In the genomic region with DNA sequence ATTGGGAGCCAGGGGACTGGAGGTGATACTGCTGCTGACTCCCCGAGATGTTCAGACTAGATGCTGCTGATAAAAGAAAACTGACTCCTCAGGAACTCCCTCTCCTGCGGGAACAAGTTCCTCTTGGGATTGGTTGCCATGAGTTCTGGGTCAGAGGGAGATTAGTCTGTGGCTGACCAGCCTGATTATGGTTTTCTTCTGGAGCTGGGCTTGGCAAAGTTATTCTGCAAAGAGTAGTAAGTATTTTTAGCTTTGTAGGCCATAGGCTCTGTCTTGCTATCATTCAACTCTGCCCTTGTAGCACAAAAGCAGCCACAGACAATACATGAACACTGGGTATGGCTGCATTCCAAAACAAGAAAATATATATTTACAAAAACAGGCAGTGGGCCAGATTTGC, we compare ENCODE assay signal across 29 cellular contexts.
"Had no signal": no experiment of that assay in that cellular context is flagged by ENCODE, and none has a peak within 500 bp of the region (broad histone marks: within the 10 kb centered on the region; RNA-seq: fewer than 3 reads in every experiment).

No MANE protein-coding gene starts in this region.

- H3K36me3 Mint-ChIP-seq: activated CD8-positive, alpha-beta memory T cell treated with anti-CD3 and anti-CD28 coated beads, Interleukin-2, amount 10 ng/mL, durations not matched to agents 7 days and 5 days; activated naive CD8-positive, alpha-beta T cell treated with anti-CD3 and anti-CD28 coated beads for 36 hours had no signal

- H3K27ac Mint-ChIP-seq: activated CD4-positive, alpha-beta memory T cell treated with anti-CD3 and anti-CD28 coated beads, Interleukin-2, amount 10 ng/mL, durations not matched to agents 7 days and 5 days; activated CD8-positive, alpha-beta memory T cell treated with anti-CD3 and anti-CD28 coated beads, Interleukin-2, amount 10 ng/mL, durations not matched to agents 7 days and 5 days; activated naive CD8-positive, alpha-beta T cell treated with anti-CD3 and anti-CD28 coated beads for 36 hours; activated T-cell treated with anti-CD3 and anti-CD28 coated beads, Interleukin-2, amount 50 U/mL, for 72 hours; activated T-helper 17 cell treated with anti-CD3 and anti-CD28 coated beads, Interleukin-2, amount 50 U/mL, for 72 hours had no signal

- H3K4me3 Mint-ChIP-seq: activated CD4-positive, alpha-beta memory T cell treated with anti-CD3 and anti-CD28 coated beads, Interleukin-2, amount 10 ng/mL, durations not matched to agents 7 days and 5 days; activated CD8-positive, alpha-beta memory T cell treated with anti-CD3 and anti-CD28 coated beads, Interleukin-2, amount 10 ng/mL, durations not matched to agents 7 days and 5 days; activated naive CD8-positive, alpha-beta T cell treated with anti-CD3 and anti-CD28 coated beads for 36 hours; activated T-cell treated with anti-CD3 and anti-CD28 coated beads, Interleukin-2, amount 50 U/mL, for 72 hours; activated T-helper 17 cell treated with anti-CD3 and anti-CD28 coated beads, Interleukin-2, amount 50 U/mL, for 72 hours had no signal

- H3K9me3 Mint-ChIP-seq: activated CD4-positive, alpha-beta memory T cell treated with anti-CD3 and anti-CD28 coated beads, Interleukin-2, amount 10 ng/mL, durations not matched to agents 7 days and 5 days; activated naive CD8-positive, alpha-beta T cell treated with anti-CD3 and anti-CD28 coated beads for 36 hours; activated T-cell treated with anti-CD3 and anti-CD28 coated beads, Interleukin-2, amount 50 U/mL, for 72 hours; activated T-helper 17 cell treated with anti-CD3 and anti-CD28 coated beads, Interleukin-2, amount 50 U/mL, for 72 hours had no signal

- H3K27ac ChIP-seq: WERI-Rb-1 had no signal

- H3K27me3 Mint-ChIP-seq: activated CD4-positive, alpha-beta memory T cell treated with anti-CD3 and anti-CD28 coated beads, Interleukin-2, amount 10 ng/mL, durations not matched to agents 7 days and 5 days; activated CD8-positive, alpha-beta memory T cell treated with anti-CD3 and anti-CD28 coated beads, Interleukin-2, amount 10 ng/mL, durations not matched to agents 7 days and 5 days; activated naive CD8-positive, alpha-beta T cell treated with anti-CD3 and anti-CD28 coated beads for 36 hours had no signal

- H3K4me1 Mint-ChIP-seq: activated CD4-positive, alpha-beta memory T cell treated with anti-CD3 and anti-CD28 coated beads, Interleukin-2, amount 10 ng/mL, durations not matched to agents 7 days and 5 days; activated CD8-positive, alpha-beta memory T cell treated with anti-CD3 and anti-CD28 coated beads, Interleukin-2, amount 10 ng/mL, durations not matched to agents 7 days and 5 days; activated naive CD8-positive, alpha-beta T cell treated with anti-CD3 and anti-CD28 coated beads for 36 hours; activated T-helper 17 cell treated with anti-CD3 and anti-CD28 coated beads, Interleukin-2, amount 50 U/mL, for 72 hours had no signal

- ATAC-seq: activated CD8-positive, alpha-beta memory T cell treated with anti-CD3 and anti-CD28 coated beads, Interleukin-2, amount 10 ng/mL, durations not matched to agents 7 days and 5 days; activated T-helper 17 cell treated with anti-CD3 and anti-CD28 coated beads, Interleukin-2, amount 50 U/mL, for 72 hours had no signal

- DNase-seq: activated CD4-positive, alpha-beta memory T cell treated with anti-CD3 and anti-CD28 coated beads, Interleukin-2, amount 10 ng/mL, durations not matched to agents 7 days and 5 days; activated CD4-positive, alpha-beta T cell treated with anti-CD3 and anti-CD28 coated beads for 1 hour; activated CD4-positive, CD25-positive, alpha-beta regulatory T cell; activated CD8-positive, alpha-beta memory T cell treated with anti-CD3 and anti-CD28 coated beads for 24 hours; activated CD8-positive, alpha-beta memory T cell treated with anti-CD3 and anti-CD28 coated beads, Interleukin-2, amount 10 ng/mL, durations not matched to agents 7 days and 5 days; activated CD8-positive, alpha-beta memory T cell treated with anti-CD3 and anti-CD28 coated beads, Interleukin-2, amount 50 U/mL, for 48 hours; activated effector memory CD4-positive, alpha-beta T cell treated with anti-CD3 and anti-CD28 coated beads, Interleukin-2, amount 50 U/mL, for 16 hours; activated naive CD4-positive, alpha-beta T cell; activated naive CD4-positive, alpha-beta T cell treated with anti-CD3 and anti-CD28 coated beads, Interleukin-2, amount 50 U/mL, for 16 hours; activated naive CD8-positive, alpha-beta T cell treated with anti-CD3 and anti-CD28 coated beads for 36 hours; activated T-cell treated with anti-CD3 and anti-CD28 coated beads, Interleukin-2, amount 50 U/mL, for 72 hours; amniotic stem cell; aorta; central memory CD4-positive, alpha-beta T cell; Kasumi-1; KG1; MM.1S; MV-4-11; NCI-H1092; NCI-H1436 treated with DMSO at 0.1 percent for 48 hours; NCI-H1694 treated with DMSO at 0.1 percent for 48 hours; NCI-H2029; NCI-H510A; NCI-H526; NCI-H748 treated with DMSO at 0.1 percent for 48 hours; SIG-M5; T1000; WERI-Rb-1 had no signal

- H3K36me3 ChIP-seq: WERI-Rb-1 had no signal
